Comparison of ENCODE assay signal across 8 cellular contexts in genomic region chr21:45556302-45556644, GRCh38. TPM values are rescaled to one million over a fixed set of nuclear protein-coding genes. Genes with fewer than 3 reads are reported as not detected.
DNase-seq lines count a peak whose midpoint lies in the region; ATAC-seq and TF ChIP-seq lines count a peak whose summit lies in the region.

No MANE protein-coding gene starts in this region.

- no peak overlapping the region for H2AFZ ChIP-seq in SU-DHL-6 (ENCODE audit: low read depth, low read length, severe bottlenecking)

- no peaks in the 10 kb centered on the region for H4K20me1 ChIP-seq in SU-DHL-6 (ENCODE audit: low read depth, low read length)

- no peaks in the 10 kb centered on the region for H3K36me3 ChIP-seq in CD8-positive, alpha-beta T cell (ENCODE audit: insufficient read depth, low read length)
- H3K36me3 ChIP-seq in SU-DHL-6 (ENCODE audit: low read length) (no peaks in the 10 kb centered on the region), spleen (no peaks in the 10 kb centered on the region)
- H3K36me3 ChIP-seq in effector memory CD4-positive, alpha-beta T cell (ENCODE audit: control insufficient read depth, insufficient read depth, low read length): no peaks in the 10 kb centered on the region

- peaks cover 19% of the 10 kb centered on the region for H3K4me1 Mint-ChIP-seq in CD8-positive, alpha-beta T cell (ENCODE audit: low read depth)
- H3K4me1 Mint-ChIP-seq in glutamatergic neuron (ENCODE audit: low read depth, unreplicated experiment): peaks cover 9% of the 10 kb centered on the region

- H3K4me3 Mint-ChIP-seq in CD8-positive, alpha-beta T cell: peak overlapping the region; percentile 57
- no peak overlapping the region for H3K4me3 Mint-ChIP-seq in glutamatergic neuron (ENCODE audit: unreplicated experiment)

- H3K27ac ChIP-seq in CD8-positive, alpha-beta T cell (ENCODE audit: low read depth, low read length): peak overlapping the region; percentile 45
- no peak overlapping the region for H3K27ac ChIP-seq in SU-DHL-6 (ENCODE audit: low read depth, low read length)
- peak overlapping the region; percentile 68 to 94 (median 86) for H3K27ac ChIP-seq in spleen
- no peak overlapping the region for H3K27ac ChIP-seq in effector memory CD4-positive, alpha-beta T cell (ENCODE audit: insufficient read depth, low read length, poor library complexity, severe bottlenecking)

- H3K9ac ChIP-seq in SU-DHL-6 (ENCODE audit: low read length): peak overlapping the region; percentile 25; the same call in 1 of the 2 replicates

- no peaks in the 10 kb centered on the region for H3K9me2 ChIP-seq in SU-DHL-6 (replicated peaks; ENCODE audit: insufficient read depth, low read length)

- H3K4me1 ChIP-seq in CD8-positive, alpha-beta T cell (ENCODE audit: insufficient read depth, low read length): peaks cover 24% of the 10 kb centered on the region
- H3K4me1 ChIP-seq in spleen: peaks cover 18 to 37% (median 34%) of the 10 kb centered on the region in 6 donors
- peaks cover 14% of the 10 kb centered on the region for H3K4me1 ChIP-seq in effector memory CD4-positive, alpha-beta T cell (ENCODE audit: control insufficient read depth, insufficient read depth, low read length, poor library complexity, severe bottlenecking)

- CTCF ChIA-PET in CD8-positive, alpha-beta T cell (lab: Charles Lee): interaction anchor here (1.6 kb wide), 1 partner anchor 40 kb away, joined by 17 read pairs; no protein-coding TSS in a partner anchor

- no peaks in the 10 kb centered on the region for H3K79me2 ChIP-seq in SU-DHL-6 (ENCODE audit: insufficient read depth, low read length)

- TF ChIP-seq CTCF in CD8-positive, alpha-beta T cell (IDR thresholded peaks at IDR 0.05): no peak
- TF ChIP-seq CTCF in SU-DHL-6 (IDR thresholded peaks at IDR 0.05; ENCODE audit: insufficient read depth, low read length, poor library complexity, severe bottlenecking): no peak
- TF ChIP-seq CTCF in glutamatergic neuron (IDR thresholded peaks at IDR 0.05; ENCODE audit: partially characterized antibody, unreplicated experiment): peak; percentile 35
- peak in 1 of 11 experiments; percentile 40 for TF ChIP-seq CTCF in spleen (IDR thresholded peaks at IDR 0.05 in 8 of 11, conservative IDR thresholded peaks at IDR 0.05 in 3 of 11)

- no peak for DNase-seq in CD8-positive, alpha-beta T cell
- DNase-seq in glutamatergic neuron (no peak), spleen (no peak), SHP77 treated with DMSO at 0.1 percent for 48 hours (lab: John Stamatoyannopoulos, UW) (no peak)
- DNase-seq in effector memory CD4-positive, alpha-beta T cell: no peak

- no peak for TF ChIP-seq POLR2A in spleen (IDR thresholded peaks at IDR 0.05)

- H3F3A ChIP-seq in SU-DHL-6 (ENCODE audit: insufficient read depth): no peaks in the 10 kb centered on the region

- no peaks in the 10 kb centered on the region for H3K9me3 Mint-ChIP-seq in CD8-positive, alpha-beta T cell
- peaks cover 11% of the 10 kb centered on the region for H3K9me3 Mint-ChIP-seq in glutamatergic neuron (ENCODE audit: unreplicated experiment)

- 44 to 67% (median 54%) methylated on average over 12 of the region's 12 CpGs for WGBS in spleen, 5 donors

- peaks cover 8% of the 10 kb centered on the region for H3K27me3 Mint-ChIP-seq in CD8-positive, alpha-beta T cell (ENCODE audit: low read depth)
- peaks cover 5% of the 10 kb centered on the region for H3K27me3 Mint-ChIP-seq in glutamatergic neuron (ENCODE audit: unreplicated experiment)

- no peaks in the 10 kb centered on the region for H3K9me3 ChIP-seq in CD8-positive, alpha-beta T cell (ENCODE audit: low read length)
- no peaks in the 10 kb centered on the region for H3K9me3 ChIP-seq in SU-DHL-6 (ENCODE audit: insufficient read depth, low read length)
- no peaks in the 10 kb centered on the region for H3K9me3 ChIP-seq in spleen
- no peaks in the 10 kb centered on the region for H3K9me3 ChIP-seq in effector memory CD4-positive, alpha-beta T cell (ENCODE audit: control insufficient read depth, low read length)

- no peak overlapping the region for H3K4me3 ChIP-seq in CD8-positive, alpha-beta T cell (ENCODE audit: low read depth, low read length)
- H3K4me3 ChIP-seq in SU-DHL-6 (ENCODE audit: insufficient read depth, low read length, poor library complexity, severe bottlenecking) (no peak overlapping the region), spleen (peak overlapping the region in 5 of 8 donors; percentile 53 to 79 (median 64))
- no peak overlapping the region for H3K4me3 ChIP-seq in effector memory CD4-positive, alpha-beta T cell (ENCODE audit: insufficient read depth, low read depth, low read length, poor library complexity, severe bottlenecking)

- intact Hi-C loops in CD8-positive, alpha-beta T cell (cut with DNase I, micrococcal nuclease): no loop called here
- intact Hi-C loops in spleen (cut with DNase I; ENCODE audit: low total_unique reads): no loop called here

- no peak overlapping the region for H3K27ac Mint-ChIP-seq in CD8-positive, alpha-beta T cell
- H3K27ac Mint-ChIP-seq in glutamatergic neuron (ENCODE audit: unreplicated experiment): no peak overlapping the region

- H3K36me3 Mint-ChIP-seq in CD8-positive, alpha-beta T cell: peaks cover 3% of the 10 kb centered on the region
- H3K36me3 Mint-ChIP-seq in glutamatergic neuron (ENCODE audit: unreplicated experiment): peaks cover 4% of the 10 kb centered on the region

- no peaks in the 10 kb centered on the region for H3K27me3 ChIP-seq in CD8-positive, alpha-beta T cell (ENCODE audit: insufficient read depth, low read length)
- no peaks in the 10 kb centered on the region for H3K27me3 ChIP-seq in SU-DHL-6 (ENCODE audit: low read length)
- H3K27me3 ChIP-seq in spleen (replicated peaks in 1 of 7): peaks cover 0 to 12% (median 0%) of the 10 kb centered on the region in 7 donors
- H3K27me3 ChIP-seq in effector memory CD4-positive, alpha-beta T cell (replicated peaks; ENCODE audit: control insufficient read depth, insufficient read depth, low read length, poor library complexity, severe bottlenecking): no peaks in the 10 kb centered on the region

- ATAC-seq in CD8-positive, alpha-beta T cell: no peak
- ATAC-seq in HG03521 (IDR thresholded peaks at IDR 0.05; ENCODE audit: unreplicated experiment) (no peak), HG03442 (IDR thresholded peaks at IDR 0.05; ENCODE audit: unreplicated experiment) (no peak)

- POLR2A ChIA-PET in CD8-positive, alpha-beta T cell (lab: Charles Lee): interaction anchor here (0.9 kb wide), 1 partner anchor 16 kb away, joined by 3 read pairs; no protein-coding TSS in a partner anchor

- peak overlapping the region; percentile 24 for H3K4me2 ChIP-seq in SU-DHL-6 (ENCODE audit: low read depth, low read length, poor library complexity, severe bottlenecking)

RNA-seq across cellular contexts. Expression of gene SLC19A1, which starts 14.0 kb away (rescaled TPM):
- total RNA-seq in CD8-positive, alpha-beta T cell: 1 to 10 TPM; 8.8 to 9.0 TPM
- total RNA-seq in glutamatergic neuron (ENCODE audit: unreplicated experiment) (53.3 TPM), spleen (10 to 100 TPM; 21.6 to 52.8 (median 35.0) TPM)
- 10 to 100 TPM in 2 of 3 donors, 1 to 10 TPM in 1; 7.5 to 17.6 (median 13.3) TPM for polyA plus RNA-seq in spleen

Comparison
In these comparisons a context has a peak if more than half of its experiments do, and no peak if none do; other contexts are left out.
1. H3K27ac ChIP-seq: peak in CD8-positive, alpha-beta T cell (single experiment) and spleen (8 of 8); none in SU-DHL-6 (single experiment) and effector memory CD4-positive, alpha-beta T cell (single experiment).
2. H3K4me3 ChIP-seq: peak in spleen (5 of 8); none in CD8-positive, alpha-beta T cell (single experiment), SU-DHL-6 (single experiment) and effector memory CD4-positive, alpha-beta T cell (single experiment).